Comparison of ENCODE assay signal across 8 cellular contexts in genomic region chr17:71084219-71084618, GRCh38.
A peak's percentile ranks its signal among the peaks of the same experiment; 100 is the strongest.
DNase-seq lines count a peak whose midpoint lies in the region; ATAC-seq, FAIRE-seq and TF ChIP-seq lines count a peak whose summit lies in the region.

No MANE protein-coding gene starts in this region.

- no peak overlapping the region for H3K27ac ChIP-seq in GM23248
- no peak overlapping the region for H3K27ac ChIP-seq in PC-3 (ENCODE audit: low read length)

- H3K4me1 ChIP-seq in GM23248 (ENCODE audit: insufficient read depth), result 0 out of 2 replicates have a peak, but pooled peaks cover 5% of the 10 kb centered on the region
- no peaks in the 10 kb centered on the region for H3K4me1 ChIP-seq in PC-3 (ENCODE audit: insufficient read depth, low read length)

- H3K27me3 ChIP-seq in GM23248 (replicated peaks; ENCODE audit: insufficient read depth) (no peaks in the 10 kb centered on the region), PC-3 (ENCODE audit: low read length) (no peaks in the 10 kb centered on the region)

- intact Hi-C loops in PC-3 (cut with micrococcal nuclease), result loop anchor here (1.0 to 10.0 kb wide), 3 partner anchors 229 to 447 kb away; no protein-coding TSS in a partner anchor

- 74 to 79% methylated on average over 5 of the region's 5 CpGs for WGBS in GM23248 (ENCODE audit: low coverage in 1 of 2, low lambda C conversion rate in 2 of 2, missing lambda C conversion rate in 2 of 2), 2 experiments

- DNase-seq in AG10803 (ENCODE audit: low read depth), result peak; percentile 16
- peak; percentile 35 for DNase-seq in GM23248
- DNase-seq in PC-3, result peak; percentile 77
- DNase-seq in foreskin melanocyte, result peak; percentile 29
- DNase-seq in frontal cortex (ENCODE audit: low spot score in 2 of 2), result no peak
- no peak for DNase-seq in occipital lobe (lab: John Stamatoyannopoulos, UW)
- DNase-seq in OCI-M2 (lab: John Stamatoyannopoulos, UW; ENCODE audit: unreplicated experiment), result no peak

- H3K4me3 ChIP-seq in AG10803 (ENCODE audit: low read length), result no peak overlapping the region
- H3K4me3 ChIP-seq in GM23248, result no peak overlapping the region
- no peak overlapping the region for H3K4me3 ChIP-seq in PC-3 (ENCODE audit: low read length)

- no peaks in the 10 kb centered on the region for H3K36me3 ChIP-seq in GM23248 (ENCODE audit: low read depth)
- H3K36me3 ChIP-seq in PC-3 (ENCODE audit: low read depth, low read length), result no peaks in the 10 kb centered on the region

- no peaks in the 10 kb centered on the region for H3K79me2 ChIP-seq in GM23248 (ENCODE audit: insufficient read depth)
- H3K79me2 ChIP-seq in PC-3 (ENCODE audit: low read length), result no peaks in the 10 kb centered on the region

- BruUV-seq in PC-3 (replicated peaks; lab: Mats Ljungman, UMichigan), result no TSS peak

- no peaks in the 10 kb centered on the region for H3K9me3 ChIP-seq in GM23248 (ENCODE audit: low read depth)
- no peaks in the 10 kb centered on the region for H3K9me3 ChIP-seq in PC-3 (ENCODE audit: low read length)

- POLR2A ChIA-PET in PC-3 (lab: Charles Lee; ENCODE audit: unreplicated experiment), result no interaction called here

- in situ Hi-C loops in GM23248 (cut with MboI), result no loop called here

- H3K9me2 ChIP-seq in GM23248 (ENCODE audit: insufficient read depth) (no peaks in the 10 kb centered on the region), PC-3 (replicated peaks; ENCODE audit: low read length) (no peaks in the 10 kb centered on the region)

- peak; percentile 48 for TF ChIP-seq CTCF in AG10803 (conservative IDR thresholded peaks at IDR 0.05; ENCODE audit: low read length)
- TF ChIP-seq CTCF in PC-3 (conservative IDR thresholded peaks at IDR 0.05; ENCODE audit: low read depth, low read length), result peak; percentile 85

- H3K4me2 ChIP-seq in GM23248 (ENCODE audit: unreplicated experiment) (no peak overlapping the region), PC-3 (ENCODE audit: low read length) (no peak overlapping the region)

- H4K20me1 ChIP-seq in GM23248 (ENCODE audit: insufficient read depth) (no peaks in the 10 kb centered on the region), PC-3 (ENCODE audit: low read length) (no peaks in the 10 kb centered on the region)

- H3K9ac ChIP-seq in GM23248 (no peak overlapping the region), PC-3 (ENCODE audit: low read length) (no peak overlapping the region)

- H2AFZ ChIP-seq in GM23248, result no peak overlapping the region
- H2AFZ ChIP-seq in PC-3 (ENCODE audit: low read length), result no peak overlapping the region

- H3F3A ChIP-seq in GM23248 (ENCODE audit: insufficient read depth) (no peaks in the 10 kb centered on the region), PC-3 (ENCODE audit: low read length, unreplicated experiment) (no peaks in the 10 kb centered on the region)

- CTCF ChIA-PET in PC-3 (lab: Charles Lee), result interaction anchor here (0.5 to 2.0 kb wide), 2 partner anchors 317 to 1538 kb away, joined by 5 to 15 read pairs; no protein-coding TSS in a partner anchor

- no peak for FAIRE-seq in frontal cortex (lab: Jason Lieb, UNC)

- ATAC-seq in PC-3, result peak; percentile 70
- no peak for ATAC-seq in GM21360 (IDR thresholded peaks at IDR 0.05; ENCODE audit: unreplicated experiment)

Comparison
In these comparisons a context has a peak if more than half of its experiments do, and no peak if none do; other contexts are left out.
1. DNase-seq: peak in AG10803 (single experiment), GM23248 (single experiment), PC-3 (single experiment) and foreskin melanocyte (single experiment); none in frontal cortex (0 of 2), occipital lobe (single experiment) and OCI-M2 (single experiment).